ENCODE assay signal across 8 cellular contexts in genomic region chr17:76241205-76241539, GRCh38. TPM values are rescaled to one million over a fixed set of nuclear protein-coding genes. Genes with fewer than 3 reads are reported as not detected.
DNase-seq lines count a peak whose midpoint lies in the region; ATAC-seq and TF ChIP-seq lines count a peak whose summit lies in the region.

No MANE protein-coding gene starts in this region.

- H3K79me2 ChIP-seq in trophoblast cell (ENCODE audit: control insufficient read depth, insufficient read depth, low read length, poor library complexity) = no peaks in the 10 kb centered on the region

- H3K36me3 ChIP-seq in trophoblast cell (ENCODE audit: control insufficient read depth in 1 of 2, insufficient read depth in 2 of 2, low read length in 2 of 2) = no peaks in the 10 kb centered on the region

- H3K9me3 ChIP-seq in T-helper 17 cell (ENCODE audit: control insufficient read depth, low read length, poor library complexity, severe bottlenecking) (no peaks in the 10 kb centered on the region), trophoblast cell (ENCODE audit: insufficient read depth, low read depth, low read length) (no peaks in the 10 kb centered on the region)

- H3K4me3 Mint-ChIP-seq in Calu3 (ENCODE audit: low read depth, unreplicated experiment) (peak overlapping the region; percentile 82), T-helper 17 cell (peak overlapping the region; percentile 94), glutamatergic neuron (ENCODE audit: unreplicated experiment) (peak overlapping the region; percentile 93)

- DNase-seq in Calu3 = no peak
- DNase-seq in T-helper 17 cell = no peak
- no peak for DNase-seq in glutamatergic neuron
- no peak for DNase-seq in trophoblast cell
- DNase-seq in NCI-H146 treated with DMSO at 0.1 percent for 48 hours (lab: John Stamatoyannopoulos, UW; ENCODE audit: unreplicated experiment) = no peak
- no peak for DNase-seq in NCI-H82 (lab: John Stamatoyannopoulos, UW)

- H3K27me3 Mint-ChIP-seq in Calu3 (ENCODE audit: unreplicated experiment) = no peaks in the 10 kb centered on the region
- H3K27me3 Mint-ChIP-seq in T-helper 17 cell = no peaks in the 10 kb centered on the region
- H3K27me3 Mint-ChIP-seq in glutamatergic neuron (ENCODE audit: unreplicated experiment) = peaks cover 14% of the 10 kb centered on the region

- peak overlapping the region; percentile 78 for H3K4me2 ChIP-seq in trophoblast cell (ENCODE audit: low read length)

- ATAC-seq in T-helper 17 cell = no peak
- ATAC-seq in GM21619 (IDR thresholded peaks at IDR 0.05; ENCODE audit: unreplicated experiment) = no peak
- ATAC-seq in HG02798 (IDR thresholded peaks at IDR 0.05; ENCODE audit: poor library complexity, unreplicated experiment) = no peak

- intact Hi-C loops in Calu3 (cut with micrococcal nuclease; ENCODE audit: unreplicated experiment) = no loop called here

- no peak overlapping the region for H3K23ac ChIP-seq in trophoblast cell (ENCODE audit: low read length)

- H2AFZ ChIP-seq in trophoblast cell (ENCODE audit: insufficient read depth, low read length, poor library complexity) = no peak overlapping the region

- H4K8ac ChIP-seq in trophoblast cell (ENCODE audit: low read depth, low read length) = no peak overlapping the region

- H2BK5ac ChIP-seq in trophoblast cell (ENCODE audit: low read depth, low read length, poor library complexity) = no peak overlapping the region

- CTCF ChIA-PET in Calu3 (lab: Charles Lee) = no interaction called here

- H4K12ac ChIP-seq in trophoblast cell (ENCODE audit: low read depth, low read length) = no peak overlapping the region

- H3K4ac ChIP-seq in trophoblast cell (ENCODE audit: low read depth, low read length) = no peak overlapping the region

- H3K4me1 Mint-ChIP-seq in Calu3 (ENCODE audit: low read depth, unreplicated experiment) (peaks cover 9% of the 10 kb centered on the region), T-helper 17 cell (peaks cover 33% of the 10 kb centered on the region), glutamatergic neuron (ENCODE audit: low read depth, unreplicated experiment) (peaks cover 3% of the 10 kb centered on the region)

- H3K9me3 Mint-ChIP-seq in Calu3 (ENCODE audit: low read depth, unreplicated experiment) (no peaks in the 10 kb centered on the region), glutamatergic neuron (ENCODE audit: unreplicated experiment) (peaks cover 2% of the 10 kb centered on the region)

- H3K27me3 ChIP-seq in trophoblast cell (ENCODE audit: insufficient read depth, low read length) = peaks cover 13% of the 10 kb centered on the region

- no peak overlapping the region for H3K27ac ChIP-seq in trophoblast cell (ENCODE audit: low read depth, low read length)

- peaks cover 25% of the 10 kb centered on the region for H3K36me3 Mint-ChIP-seq in Calu3 (ENCODE audit: insufficient read depth, unreplicated experiment)
- H3K36me3 Mint-ChIP-seq in T-helper 17 cell (ENCODE audit: low read depth) = no peaks in the 10 kb centered on the region
- H3K36me3 Mint-ChIP-seq in glutamatergic neuron (ENCODE audit: unreplicated experiment) = peaks cover 3% of the 10 kb centered on the region

- H2BK120ac ChIP-seq in trophoblast cell (ENCODE audit: insufficient read depth, low read length, poor library complexity) = no peak overlapping the region

- no peak overlapping the region for H4K91ac ChIP-seq in trophoblast cell (ENCODE audit: low read depth, low read length)

- peaks cover 4 to 7% of the 10 kb centered on the region in 2 experiments for H3K4me1 ChIP-seq in trophoblast cell (ENCODE audit: control insufficient read depth in 1 of 2, insufficient read depth in 2 of 2, low read length in 2 of 2)

- H3K4me3 ChIP-seq in trophoblast cell (ENCODE audit: low read depth, low read length) = no peak overlapping the region

- TSS peak; percentile 94 for BruUV-seq in Calu3 (replicated peaks; lab: Mats Ljungman, UMichigan)

- no peak overlapping the region for H3K9ac ChIP-seq in trophoblast cell (ENCODE audit: low read length)

- no peak overlapping the region for H2BK12ac ChIP-seq in trophoblast cell (ENCODE audit: low read length)

- WGBS in trophoblast cell (ENCODE audit: extremely low coverage, insufficient coverage, insufficient read length) = no CpG with 5 or more reads among the region's 12 CpGs

- H3K14ac ChIP-seq in trophoblast cell (ENCODE audit: low read length) = no peak overlapping the region

- no peaks in the 10 kb centered on the region for H3K79me1 ChIP-seq in trophoblast cell (ENCODE audit: low read length)

- peak overlapping the region; percentile 28 for H3K27ac Mint-ChIP-seq in Calu3 (ENCODE audit: unreplicated experiment)
- H3K27ac Mint-ChIP-seq in T-helper 17 cell = peak overlapping the region; percentile 19
- no peak overlapping the region for H3K27ac Mint-ChIP-seq in glutamatergic neuron (ENCODE audit: unreplicated experiment)

- H2AK5ac ChIP-seq in trophoblast cell (ENCODE audit: low read length) = no peak overlapping the region

- no peak overlapping the region for H3K18ac ChIP-seq in trophoblast cell (ENCODE audit: low read length)

- no peak for TF ChIP-seq CTCF in Calu3 (IDR thresholded peaks at IDR 0.05; ENCODE audit: unreplicated experiment)
- no peak for TF ChIP-seq CTCF in glutamatergic neuron (IDR thresholded peaks at IDR 0.05; ENCODE audit: partially characterized antibody, unreplicated experiment)

RNA-seq across cellular contexts. Expression of gene RNF157, which starts 0.9 kb away (rescaled TPM):
- total RNA-seq in Calu3 (2022) (15.3 and 17.6 TPM in 2 replicates), T-helper 17 cell (10 to 100 TPM; 43.5 to 45.3 TPM), glutamatergic neuron (ENCODE audit: unreplicated experiment) (17.8 TPM)
- 0.22 and 0.33 TPM in 2 replicates for polyA plus RNA-seq in trophoblast cell (2013)

RNA-seq across cellular contexts. Expression of gene UBALD2, which starts 24.0 kb away (rescaled TPM):
- total RNA-seq in Calu3 (2022) = 74.3 and 87.9 TPM in 2 replicates
- total RNA-seq in T-helper 17 cell = 100 to 1,000 TPM; 201 to 252 TPM
- 58.7 TPM for total RNA-seq in glutamatergic neuron (ENCODE audit: unreplicated experiment)
- 277 and 287 TPM in 2 replicates for polyA plus RNA-seq in trophoblast cell (2013)
